In the genomic region with DNA sequence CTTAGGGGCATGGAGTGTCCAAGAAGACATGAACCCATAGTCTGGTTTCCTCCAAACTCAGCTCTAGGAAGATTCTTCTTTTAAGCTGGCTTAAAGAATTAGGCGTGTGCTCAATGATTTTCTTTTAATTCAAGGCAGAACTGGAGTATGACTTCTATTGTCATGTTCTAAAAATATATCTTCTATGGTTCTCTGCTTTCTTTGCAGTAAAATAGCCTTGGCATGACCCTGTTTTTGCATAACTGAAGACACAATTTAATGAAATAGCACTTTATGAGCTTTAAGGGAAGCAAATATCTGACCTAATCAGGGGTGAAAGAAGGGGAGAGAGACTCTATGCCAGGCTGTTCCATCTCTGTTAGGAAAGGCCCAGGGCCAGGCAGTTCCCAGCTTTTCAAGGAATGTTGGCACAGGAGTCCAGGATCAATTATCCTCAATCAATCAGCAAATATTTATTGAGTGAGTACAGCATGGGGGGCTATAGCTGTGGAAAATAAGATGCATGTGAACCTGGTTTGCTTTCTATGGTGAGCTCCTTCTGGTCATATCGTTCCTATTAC, we compare ENCODE assay signal across 2 cellular contexts.
TF ChIP-seq lines count a peak whose summit lies in the region.

No MANE protein-coding gene starts in this region.

TF ChIP-seq in liver, 16 proteins besides CTCF, POLR2A, EP300 and RAD21 (continued from another document):
- TF ChIP-seq, protein P1, sequence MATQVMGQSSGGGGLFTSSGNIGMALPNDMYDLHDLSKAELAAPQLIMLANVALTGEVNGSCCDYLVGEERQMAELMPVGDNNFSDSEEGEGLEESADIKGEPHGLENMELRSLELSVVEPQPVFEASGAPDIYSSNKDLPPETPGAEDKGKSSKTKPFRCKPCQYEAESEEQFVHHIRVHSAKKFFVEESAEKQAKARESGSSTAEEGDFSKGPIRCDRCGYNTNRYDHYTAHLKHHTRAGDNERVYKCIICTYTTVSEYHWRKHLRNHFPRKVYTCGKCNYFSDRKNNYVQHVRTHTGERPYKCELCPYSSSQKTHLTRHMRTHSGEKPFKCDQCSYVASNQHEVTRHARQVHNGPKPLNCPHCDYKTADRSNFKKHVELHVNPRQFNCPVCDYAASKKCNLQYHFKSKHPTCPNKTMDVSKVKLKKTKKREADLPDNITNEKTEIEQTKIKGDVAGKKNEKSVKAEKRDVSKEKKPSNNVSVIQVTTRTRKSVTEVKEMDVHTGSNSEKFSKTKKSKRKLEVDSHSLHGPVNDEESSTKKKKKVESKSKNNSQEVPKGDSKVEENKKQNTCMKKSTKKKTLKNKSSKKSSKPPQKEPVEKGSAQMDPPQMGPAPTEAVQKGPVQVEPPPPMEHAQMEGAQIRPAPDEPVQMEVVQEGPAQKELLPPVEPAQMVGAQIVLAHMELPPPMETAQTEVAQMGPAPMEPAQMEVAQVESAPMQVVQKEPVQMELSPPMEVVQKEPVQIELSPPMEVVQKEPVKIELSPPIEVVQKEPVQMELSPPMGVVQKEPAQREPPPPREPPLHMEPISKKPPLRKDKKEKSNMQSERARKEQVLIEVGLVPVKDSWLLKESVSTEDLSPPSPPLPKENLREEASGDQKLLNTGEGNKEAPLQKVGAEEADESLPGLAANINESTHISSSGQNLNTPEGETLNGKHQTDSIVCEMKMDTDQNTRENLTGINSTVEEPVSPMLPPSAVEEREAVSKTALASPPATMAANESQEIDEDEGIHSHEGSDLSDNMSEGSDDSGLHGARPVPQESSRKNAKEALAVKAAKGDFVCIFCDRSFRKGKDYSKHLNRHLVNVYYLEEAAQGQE (IDR thresholded peaks at IDR 0.05), result no peak
- TF ChIP-seq SP1 (IDR thresholded peaks at IDR 0.05) (peak; percentile 25), GABPA (IDR thresholded peaks at IDR 0.05 in 1 of 2, conservative IDR thresholded peaks at IDR 0.05 in 1 of 2) (no peak), JUND (IDR thresholded peaks at IDR 0.05) (no peak), EGR1 (IDR thresholded peaks at IDR 0.05; ENCODE audit: low read depth in 2 of 2) (no peak), HNF4G (IDR thresholded peaks at IDR 0.05) (no peak), YY1 (IDR thresholded peaks at IDR 0.05) (no peak), NR2F2 (IDR thresholded peaks at IDR 0.05) (no peak), RXRA (IDR thresholded peaks at IDR 0.05) (peak in 1 of 2 donors; percentile 45), FOXA1 (IDR thresholded peaks at IDR 0.05) (no peak), HNF4A (conservative IDR thresholded peaks at IDR 0.05) (peak in 1 of 2 donors; percentile 25), TAF1 (conservative IDR thresholded peaks at IDR 0.05) (no peak)
- TF ChIP-seq, protein P2, sequence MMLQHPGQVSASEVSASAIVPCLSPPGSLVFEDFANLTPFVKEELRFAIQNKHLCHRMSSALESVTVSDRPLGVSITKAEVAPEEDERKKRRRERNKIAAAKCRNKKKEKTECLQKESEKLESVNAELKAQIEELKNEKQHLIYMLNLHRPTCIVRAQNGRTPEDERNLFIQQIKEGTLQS (IDR thresholded peaks at IDR 0.05), result no peak
- TF ChIP-seq, protein P3, sequence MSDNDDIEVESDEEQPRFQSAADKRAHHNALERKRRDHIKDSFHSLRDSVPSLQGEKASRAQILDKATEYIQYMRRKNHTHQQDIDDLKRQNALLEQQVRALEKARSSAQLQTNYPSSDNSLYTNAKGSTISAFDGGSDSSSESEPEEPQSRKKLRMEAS (IDR thresholded peaks at IDR 0.05), result no peak
- TF ChIP-seq, protein P4, sequence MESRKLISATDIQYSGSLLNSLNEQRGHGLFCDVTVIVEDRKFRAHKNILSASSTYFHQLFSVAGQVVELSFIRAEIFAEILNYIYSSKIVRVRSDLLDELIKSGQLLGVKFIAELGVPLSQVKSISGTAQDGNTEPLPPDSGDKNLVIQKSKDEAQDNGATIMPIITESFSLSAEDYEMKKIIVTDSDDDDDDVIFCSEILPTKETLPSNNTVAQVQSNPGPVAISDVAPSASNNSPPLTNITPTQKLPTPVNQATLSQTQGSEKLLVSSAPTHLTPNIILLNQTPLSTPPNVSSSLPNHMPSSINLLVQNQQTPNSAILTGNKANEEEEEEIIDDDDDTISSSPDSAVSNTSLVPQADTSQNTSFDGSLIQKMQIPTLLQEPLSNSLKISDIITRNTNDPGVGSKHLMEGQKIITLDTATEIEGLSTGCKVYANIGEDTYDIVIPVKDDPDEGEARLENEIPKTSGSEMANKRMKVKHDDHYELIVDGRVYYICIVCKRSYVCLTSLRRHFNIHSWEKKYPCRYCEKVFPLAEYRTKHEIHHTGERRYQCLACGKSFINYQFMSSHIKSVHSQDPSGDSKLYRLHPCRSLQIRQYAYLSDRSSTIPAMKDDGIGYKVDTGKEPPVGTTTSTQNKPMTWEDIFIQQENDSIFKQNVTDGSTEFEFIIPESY (IDR thresholded peaks at IDR 0.05), result no peak

TF ChIP-seq in HepG2, 621 proteins besides CTCF, POLR2A, EP300 and RAD21 (continued from another document):
- TF ChIP-seq, protein P5, sequence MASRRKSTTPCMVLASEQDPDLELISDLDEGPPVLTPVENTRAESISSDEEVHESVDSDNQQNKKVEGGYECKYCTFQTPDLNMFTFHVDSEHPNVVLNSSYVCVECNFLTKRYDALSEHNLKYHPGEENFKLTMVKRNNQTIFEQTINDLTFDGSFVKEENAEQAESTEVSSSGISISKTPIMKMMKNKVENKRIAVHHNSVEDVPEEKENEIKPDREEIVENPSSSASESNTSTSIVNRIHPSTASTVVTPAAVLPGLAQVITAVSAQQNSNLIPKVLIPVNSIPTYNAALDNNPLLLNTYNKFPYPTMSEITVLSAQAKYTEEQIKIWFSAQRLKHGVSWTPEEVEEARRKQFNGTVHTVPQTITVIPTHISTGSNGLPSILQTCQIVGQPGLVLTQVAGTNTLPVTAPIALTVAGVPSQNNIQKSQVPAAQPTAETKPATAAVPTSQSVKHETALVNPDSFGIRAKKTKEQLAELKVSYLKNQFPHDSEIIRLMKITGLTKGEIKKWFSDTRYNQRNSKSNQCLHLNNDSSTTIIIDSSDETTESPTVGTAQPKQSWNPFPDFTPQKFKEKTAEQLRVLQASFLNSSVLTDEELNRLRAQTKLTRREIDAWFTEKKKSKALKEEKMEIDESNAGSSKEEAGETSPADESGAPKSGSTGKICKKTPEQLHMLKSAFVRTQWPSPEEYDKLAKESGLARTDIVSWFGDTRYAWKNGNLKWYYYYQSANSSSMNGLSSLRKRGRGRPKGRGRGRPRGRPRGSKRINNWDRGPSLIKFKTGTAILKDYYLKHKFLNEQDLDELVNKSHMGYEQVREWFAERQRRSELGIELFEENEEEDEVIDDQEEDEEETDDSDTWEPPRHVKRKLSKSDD (CRISPR knock-in tag; IDR thresholded peaks at IDR 0.05; ENCODE audit: low read depth), result no peak
- TF ChIP-seq JUN (CRISPR knock-in tag; IDR thresholded peaks at IDR 0.05) (no peak), ZFAT (CRISPR knock-in tag; conservative IDR thresholded peaks at IDR 0.05) (no peak), ZSCAN20 (CRISPR knock-in tag; IDR thresholded peaks at IDR 0.05; ENCODE audit: borderline replicate concordance) (no peak), ZNF879 (CRISPR knock-in tag; IDR thresholded peaks at IDR 0.05) (no peak), MATR3 (CRISPR knock-in tag; IDR thresholded peaks at IDR 0.05) (no peak)
- TF ChIP-seq, protein P6, sequence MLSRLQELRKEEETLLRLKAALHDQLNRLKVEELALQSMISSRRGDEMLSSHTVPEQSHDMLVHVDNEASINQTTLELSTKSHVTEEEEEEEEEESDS (CRISPR knock-in tag; IDR thresholded peaks at IDR 0.05; ENCODE audit: borderline replicate concordance), result no peak
